ENCODE assay signal across 15 cellular contexts in the genomic region with DNA sequence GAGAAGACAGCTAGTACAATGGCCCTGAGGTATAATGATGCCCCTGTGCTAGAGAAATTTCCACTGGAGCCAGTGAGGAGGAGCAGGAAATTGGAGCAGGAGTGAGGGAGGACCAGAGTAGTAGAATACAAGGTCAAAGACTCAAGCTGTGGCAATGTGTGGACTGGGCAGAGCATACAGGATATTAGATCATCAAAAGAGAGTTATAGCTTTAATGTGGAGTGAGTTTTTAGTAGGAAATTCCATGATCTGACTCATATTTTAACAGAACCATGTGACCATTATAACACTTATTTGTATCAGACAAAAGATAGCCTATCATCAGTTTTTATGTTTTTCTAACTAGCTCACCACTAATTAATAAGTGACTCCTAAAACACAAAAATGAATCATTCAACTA.
DNase-seq lines count a peak whose midpoint lies in the region; ATAC-seq and TF ChIP-seq lines count a peak whose summit lies in the region.
"Had no signal": no experiment of that assay in that cellular context is flagged by ENCODE, and none has a peak within 500 bp of the region (broad histone marks: within the 10 kb centered on the region; RNA-seq: fewer than 3 reads in every experiment).

No MANE protein-coding gene starts in this region.

- DNase-seq in EH (ENCODE audit: low read depth) = peak; percentile 85
- DNase-seq in NCI-H446 (lab: John Stamatoyannopoulos, UW) = peak; percentile 41 to 46
- DNase-seq in choroid plexus epithelial cell (ENCODE audit: low read depth) = peak; percentile 91
- peak; percentile 66 for DNase-seq in non-pigmented ciliary epithelial cell (ENCODE audit: low read depth)
- no peak for DNase-seq in dorsolateral prefrontal cortex
- DNase-seq in globus pallidus (ENCODE audit: low spot score) = no peak
- DNase-seq in NCI-H524 treated with DMSO at 0.1 percent for 48 hours (lab: John Stamatoyannopoulos, UW) = no peak
- DNase-seq: activated B cell treated with CpG ODN at 0.5 μM for 24 hours; activated gamma-delta T cell; DMS79; effector memory CD4-positive, alpha-beta T cell; left cardiac atrium; NCI-H2081 treated with DMSO at 0.1 percent for 48 hours; Right ventricle myocardium superior had no signal

- TF ChIP-seq CTCF in choroid plexus epithelial cell (conservative IDR thresholded peaks at IDR 0.05; ENCODE audit: low read depth, low read length) (no peak), dorsolateral prefrontal cortex (IDR thresholded peaks at IDR 0.05 in 54 of 56, conservative IDR thresholded peaks at IDR 0.05 in 2 of 56; ENCODE audit: low read depth in 1 of 56, partially characterized antibody in 56 of 56) (no peak)

- no peaks in the 10 kb centered on the region for H3K27me3 ChIP-seq in dorsolateral prefrontal cortex

- intact Hi-C loops in dorsolateral prefrontal cortex (cut with DNase I) = no loop called here

- H3K4me3 ChIP-seq in choroid plexus epithelial cell (ENCODE audit: low read depth, low read length) = no peak overlapping the region
- no peak overlapping the region for H3K4me3 ChIP-seq in dorsolateral prefrontal cortex

- ATAC-seq in HG03196 (IDR thresholded peaks at IDR 0.05; ENCODE audit: unreplicated experiment) = no peak

- H3K27ac ChIP-seq in dorsolateral prefrontal cortex = peak overlapping the region in 4 of 59 donors; percentile 0 to 20 (median 6)

Comparison
In these comparisons a context has a peak if more than half of its experiments do, and no peak if none do; other contexts are left out.
1. DNase-seq: peak in EH (single experiment), NCI-H446 (2 of 2), choroid plexus epithelial cell (single experiment) and non-pigmented ciliary epithelial cell (single experiment); none in dorsolateral prefrontal cortex (0 of 10), globus pallidus (single experiment) and NCI-H524 treated with DMSO at 0.1 percent for 48 hours (single experiment).